ENCODE assay signal across 2 cellular contexts in genomic region chr3:42975955-42976354, GRCh38.
TF ChIP-seq lines count a peak whose summit lies in the region.

No MANE protein-coding gene starts in this region.

TF ChIP-seq in K562, 482 proteins besides CTCF, POLR2A, EP300 and RAD21 (continued from another document):
- no peak for TF ChIP-seq HBP1 (CRISPR knock-in tag; IDR thresholded peaks at IDR 0.05)
- no peak for TF ChIP-seq CCAR2 (IDR thresholded peaks at IDR 0.05; ENCODE audit: low read depth, low read length)

TF ChIP-seq in GM23338, 12 proteins besides CTCF, POLR2A, EP300 and RAD21 (continued from another document):
- TF ChIP-seq ZNF462 (CRISPR knock-in tag; IDR thresholded peaks at IDR 0.05): no peak
- TF ChIP-seq EZH2phosphoT487 (IDR thresholded peaks at IDR 0.05; ENCODE audit: unreplicated experiment): no peak
- no peak for TF ChIP-seq CREB1 (CRISPR knock-in tag; IDR thresholded peaks at IDR 0.05; ENCODE audit: low read depth)
- TF ChIP-seq POLR2AphosphoS5 (IDR thresholded peaks at IDR 0.05; ENCODE audit: low read depth): no peak
- TF ChIP-seq JUNB (IDR thresholded peaks at IDR 0.05; ENCODE audit: unreplicated experiment): no peak
- TF ChIP-seq ZNF114 (CRISPR knock-in tag; IDR thresholded peaks at IDR 0.05): no peak
- no peak for TF ChIP-seq ETS1 (IDR thresholded peaks at IDR 0.05)
- TF ChIP-seq REST (IDR thresholded peaks at IDR 0.05; ENCODE audit: unreplicated experiment): no peak
- no peak for TF ChIP-seq NANOG (IDR thresholded peaks at IDR 0.05; ENCODE audit: borderline replicate concordance)
